In the genomic region with DNA sequence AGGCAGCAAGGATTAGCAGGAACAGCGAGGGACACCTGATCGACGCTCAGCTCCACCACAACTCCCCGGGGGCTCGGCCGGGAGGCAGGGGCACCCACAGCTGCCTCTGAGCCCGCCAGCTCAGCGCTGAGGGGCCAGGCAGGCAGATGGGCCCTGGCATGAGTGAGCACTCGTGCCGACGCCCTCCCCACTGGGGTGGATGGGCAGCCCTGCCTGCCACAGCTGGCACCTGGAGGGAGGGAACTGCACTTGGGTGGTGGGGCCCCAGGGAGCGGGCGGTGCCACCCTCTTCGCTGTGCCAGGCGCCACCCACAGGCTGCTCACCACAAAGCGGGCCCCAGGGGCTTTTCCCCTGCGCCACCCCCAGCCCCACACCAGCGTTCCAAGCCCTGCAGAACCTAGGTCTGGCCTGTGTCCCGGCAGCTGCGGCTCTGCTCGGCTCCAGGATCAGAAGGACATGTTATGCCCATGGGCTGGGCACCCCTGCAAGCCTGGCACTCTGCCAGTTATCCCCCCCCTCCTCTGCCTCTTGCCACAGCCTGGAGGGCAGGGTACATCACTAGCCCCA, we compare ENCODE assay signal across 1 cellular context.
TF ChIP-seq lines count a peak whose summit lies in the region.

No MANE protein-coding gene starts in this region.

TF ChIP-seq in HEK293, 187 proteins besides CTCF, POLR2A, EP300 and RAD21 (continued from another document):
- TF ChIP-seq ZFP69B (tag by site-specific recombination; IDR thresholded peaks at IDR 0.05), result no peak
